In genomic region chr3:137294139-137294538, GRCh38 we compare ENCODE assay signal across 24 cellular contexts.
"Had no signal": no experiment of that assay in that cellular context is flagged by ENCODE, and none has a peak within 500 bp of the region (broad histone marks: within the 10 kb centered on the region; RNA-seq: fewer than 3 reads in every experiment).

No MANE protein-coding gene starts in this region.

- DNase-seq: activated CD4-positive, alpha-beta memory T cell treated with anti-CD3 and anti-CD28 coated beads, Interleukin-2, amount 10 ng/mL, durations not matched to agents 7 days and 5 days; activated CD4-positive, alpha-beta T cell treated with anti-CD3 and anti-CD28 coated beads for 36 hours; activated CD4-positive, alpha-beta T cell treated with anti-CD3 and anti-CD28 coated beads, Interleukin-2, amount 50 U/mL, for 1 hour; activated gamma-delta T cell; activated naive CD4-positive, alpha-beta T cell treated with anti-CD3 and anti-CD28 coated beads, Interleukin-2, amount 10 ng/mL, durations not matched to agents 7 days and 5 days; activated naive CD8-positive, alpha-beta T cell treated with anti-CD3 and anti-CD28 coated beads for 36 hours; activated T-cell treated with anti-CD3 and anti-CD28 coated beads for 4 hours; activated T-cell treated with anti-CD3 and anti-CD28 coated beads, Interleukin-2, amount 50 U/mL, for 48 hours; brain microvascular endothelial cell; KG1; NCI-H1048; NCI-H146; NCI-H187 treated with DMSO at 0.1 percent for 48 hours; NCI-H2081 treated with DMSO at 0.1 percent for 48 hours; NCI-H2227 treated with DMSO at 0.1 percent for 48 hours; NCI-H526; NCI-H774; Peyer's patch; Right ventricle myocardium superior; T-helper 17 cell; T-helper 9 cell had no signal

- H3K27ac ChIP-seq: brain microvascular endothelial cell, Peyer's patch, RWPE1 had no signal

- H3K4me1 ChIP-seq: Peyer's patch had no signal

- H3K4me1 Mint-ChIP-seq: activated CD4-positive, alpha-beta memory T cell treated with anti-CD3 and anti-CD28 coated beads, Interleukin-2, amount 10 ng/mL, durations not matched to agents 7 days and 5 days; activated CD4-positive, alpha-beta T cell treated with anti-CD3 and anti-CD28 coated beads for 36 hours; activated naive CD4-positive, alpha-beta T cell treated with anti-CD3 and anti-CD28 coated beads, Interleukin-2, amount 10 ng/mL, durations not matched to agents 7 days and 5 days; activated naive CD8-positive, alpha-beta T cell treated with anti-CD3 and anti-CD28 coated beads for 36 hours; activated T-helper 17 cell treated with anti-CD3 and anti-CD28 coated beads, Interleukin-2, amount 50 U/mL, for 72 hours; T-helper 17 cell had no signal

- H3K9me3 Mint-ChIP-seq: activated CD4-positive, alpha-beta memory T cell treated with anti-CD3 and anti-CD28 coated beads, Interleukin-2, amount 10 ng/mL, durations not matched to agents 7 days and 5 days; activated naive CD4-positive, alpha-beta T cell treated with anti-CD3 and anti-CD28 coated beads, Interleukin-2, amount 10 ng/mL, durations not matched to agents 7 days and 5 days; activated naive CD8-positive, alpha-beta T cell treated with anti-CD3 and anti-CD28 coated beads for 36 hours; activated T-helper 17 cell treated with anti-CD3 and anti-CD28 coated beads, Interleukin-2, amount 50 U/mL, for 72 hours had no signal

- H3K27me3 Mint-ChIP-seq: activated CD4-positive, alpha-beta memory T cell treated with anti-CD3 and anti-CD28 coated beads, Interleukin-2, amount 10 ng/mL, durations not matched to agents 7 days and 5 days; T-helper 17 cell had no signal

- H3K9me3 ChIP-seq: Peyer's patch had no signal

- H3K36me3 Mint-ChIP-seq: activated naive CD4-positive, alpha-beta T cell treated with anti-CD3 and anti-CD28 coated beads, Interleukin-2, amount 10 ng/mL, durations not matched to agents 7 days and 5 days; activated naive CD8-positive, alpha-beta T cell treated with anti-CD3 and anti-CD28 coated beads for 36 hours had no signal

- ATAC-seq: activated CD4-positive, alpha-beta T cell treated with anti-CD3 and anti-CD28 coated beads for 36 hours; activated T-helper 17 cell treated with anti-CD3 and anti-CD28 coated beads, Interleukin-2, amount 50 U/mL, for 72 hours; T-helper 17 cell had no signal

- H3K4me3 ChIP-seq: cardiac muscle cell, Peyer's patch had no signal

- H3K4me3 Mint-ChIP-seq: activated CD4-positive, alpha-beta memory T cell treated with anti-CD3 and anti-CD28 coated beads, Interleukin-2, amount 10 ng/mL, durations not matched to agents 7 days and 5 days; activated CD4-positive, alpha-beta T cell treated with anti-CD3 and anti-CD28 coated beads for 36 hours; activated naive CD4-positive, alpha-beta T cell treated with anti-CD3 and anti-CD28 coated beads, Interleukin-2, amount 10 ng/mL, durations not matched to agents 7 days and 5 days; activated naive CD8-positive, alpha-beta T cell treated with anti-CD3 and anti-CD28 coated beads for 36 hours; activated T-helper 17 cell treated with anti-CD3 and anti-CD28 coated beads, Interleukin-2, amount 50 U/mL, for 72 hours; T-helper 17 cell had no signal

- H3K36me3 ChIP-seq: brain microvascular endothelial cell, cardiac muscle cell, Peyer's patch had no signal

- H3K27ac Mint-ChIP-seq: activated CD4-positive, alpha-beta memory T cell treated with anti-CD3 and anti-CD28 coated beads, Interleukin-2, amount 10 ng/mL, durations not matched to agents 7 days and 5 days; activated CD4-positive, alpha-beta T cell treated with anti-CD3 and anti-CD28 coated beads for 36 hours; activated naive CD4-positive, alpha-beta T cell treated with anti-CD3 and anti-CD28 coated beads, Interleukin-2, amount 10 ng/mL, durations not matched to agents 7 days and 5 days; activated naive CD8-positive, alpha-beta T cell treated with anti-CD3 and anti-CD28 coated beads for 36 hours; activated T-helper 17 cell treated with anti-CD3 and anti-CD28 coated beads, Interleukin-2, amount 50 U/mL, for 72 hours; T-helper 17 cell had no signal

- H3K27me3 ChIP-seq: brain microvascular endothelial cell, cardiac muscle cell, Peyer's patch had no signal
